1 cellular context compared by ENCODE assay signal in the genomic region with DNA sequence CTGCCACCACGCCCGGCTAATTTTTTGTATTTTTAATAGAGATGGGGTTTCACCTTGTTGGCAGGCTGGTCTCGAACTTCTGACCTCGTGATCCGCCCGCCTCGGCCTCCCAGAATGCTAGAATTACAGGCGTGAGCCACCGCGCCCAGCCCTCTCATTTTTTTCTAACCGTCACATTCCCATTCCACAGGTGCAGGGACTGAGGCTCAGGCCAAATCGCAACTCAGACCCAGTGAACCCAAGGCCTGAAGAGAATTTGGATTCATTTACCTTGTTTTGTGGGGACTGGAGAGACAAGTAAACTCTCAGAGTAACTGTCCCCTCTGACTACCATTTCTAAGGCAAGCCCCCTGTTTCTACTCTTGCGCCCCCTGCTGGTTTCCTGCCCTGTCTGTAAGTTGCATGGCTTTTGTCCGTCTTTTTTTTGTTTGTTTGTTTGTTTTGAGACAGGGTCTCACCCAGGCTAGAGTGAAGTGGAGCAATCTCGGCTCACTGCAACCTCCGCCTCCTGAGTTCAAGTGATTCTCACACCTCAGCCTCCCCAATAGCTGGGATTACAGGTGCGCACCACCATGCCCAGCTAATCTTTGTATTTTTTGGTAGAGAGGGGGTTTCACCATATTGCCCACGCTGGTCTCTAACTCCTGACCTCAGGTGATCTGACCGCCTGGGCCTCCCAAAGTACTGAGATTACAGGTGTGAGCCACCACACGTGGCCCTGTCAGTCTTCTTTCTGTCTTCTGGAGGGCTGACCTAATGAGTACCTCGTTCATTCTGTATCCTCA.
A peak's percentile ranks its signal among the peaks of the same experiment; 100 is the strongest.
TF ChIP-seq lines count a peak whose summit lies in the region.

No MANE protein-coding gene starts in this region.

TF ChIP-seq in GM12878, 131 proteins besides CTCF, POLR2A, EP300 and RAD21:
- peak; percentile 58; the same call in 1 of the 2 replicates for TF ChIP-seq YY1 (IDR thresholded peaks at IDR 0.05; ENCODE audit: low read depth, low read length)
- TF ChIP-seq SMC3 (IDR thresholded peaks at IDR 0.05; ENCODE audit: borderline replicate concordance, low read length): peak; percentile 36; the same call in 1 of the 2 replicates
- no peak for TF ChIP-seq MTA3 (IDR thresholded peaks at IDR 0.05; ENCODE audit: borderline replicate concordance, low read length)
